ENCODE assay signal across 10 cellular contexts in genomic region chr9:125255781-125256391, GRCh38. TPM values are rescaled to one million over a fixed set of nuclear protein-coding genes. Genes with fewer than 3 reads are reported as not detected.
DNase-seq lines count a peak whose midpoint lies in the region; FAIRE-seq and TF ChIP-seq lines count a peak whose summit lies in the region.
"Had no signal": no experiment of that assay in that cellular context is flagged by ENCODE, and none has a peak within 500 bp of the region (broad histone marks: within the 10 kb centered on the region; RNA-seq: fewer than 3 reads in every experiment).

No MANE protein-coding gene starts in this region.

- H3K27ac ChIP-seq in cardiac muscle cell (no peak overlapping the region), small intestine (ENCODE audit: low read depth in 1 of 2, low read length in 1 of 2) (no peak overlapping the region)

- peak; percentile 39 for TF ChIP-seq CTCF in cardiac muscle cell (IDR thresholded peaks at IDR 0.05; ENCODE audit: low read depth, low read length)

- DNase-seq in cardiac muscle cell (ENCODE audit: low read depth in 1 of 2, low spot score in 1 of 2), result peak; percentile 28 to 41
- DNase-seq in cardiac septum (ENCODE audit: low spot score), result no peak
- DNase-seq in NCI-H524 treated with DMSO at 0.1 percent for 48 hours (lab: John Stamatoyannopoulos, UW), result peak; percentile 7
- DNase-seq in dermis blood vessel endothelial cell, result peak; percentile 47
- peak; percentile 14 for DNase-seq in small intestine
- DNase-seq in DMS153 (lab: John Stamatoyannopoulos, UW), result no peak
- DNase-seq in NCI-H1436 (lab: John Stamatoyannopoulos, UW), result no peak
- DNase-seq in frontal cortex (ENCODE audit: low spot score in 2 of 2), result no peak
- DNase-seq: stimulated activated CD4-positive, alpha-beta T cell treated with anti-CD3 and anti-CD28 coated beads, Interleukin-1b, Interleukin-23, amount 100 ng/mL, for 48 hours had no signal

- WGBS in small intestine, 3 donors, result 24 to 34% (median 25%) methylated on average over 2 of the region's 2 CpGs

- intact Hi-C loops in cardiac septum (cut with DNase I), result loop anchor here (10.0 kb wide), 1 partner anchor 119 kb away; no protein-coding TSS in a partner anchor

- no peaks in the 10 kb centered on the region for H3K9me3 ChIP-seq in cardiac muscle cell (ENCODE audit: low read depth)
- no peaks in the 10 kb centered on the region for H3K9me3 ChIP-seq in small intestine (ENCODE audit: control insufficient read depth, low read depth)

- FAIRE-seq in small intestine (lab: Jason Lieb, UNC), result no peak
- no peak for FAIRE-seq in frontal cortex (lab: Jason Lieb, UNC)
- FAIRE-seq: RCC 7860 had no signal

- H3K36me3 ChIP-seq in cardiac muscle cell (no peaks in the 10 kb centered on the region), small intestine (ENCODE audit: control insufficient read depth in 2 of 2, insufficient read depth in 2 of 2, low read length in 2 of 2) (no peaks in the 10 kb centered on the region)

- no peak overlapping the region for H3K4me3 ChIP-seq in cardiac muscle cell
- H3K4me3 ChIP-seq in small intestine (ENCODE audit: low read depth in 1 of 2, low read length in 2 of 2), result no peak overlapping the region

- H3K4me1 ChIP-seq in cardiac muscle cell (ENCODE audit: low read depth) (no peaks in the 10 kb centered on the region), small intestine (ENCODE audit: control insufficient read depth in 2 of 2, insufficient read depth in 1 of 2, low read depth in 1 of 2, low read length in 1 of 2) (no peaks in the 10 kb centered on the region)

- H3K27me3 ChIP-seq in cardiac muscle cell (no peaks in the 10 kb centered on the region), small intestine (ENCODE audit: control insufficient read depth in 2 of 2, insufficient read depth in 2 of 2, low read length in 2 of 2) (peaks cover 0 to 2% of the 10 kb centered on the region in 2 donors)

RNA-seq across cellular contexts. Expression of gene GAPVD1, which starts 5.7 kb away (rescaled TPM):
- total RNA-seq in cardiac muscle cell (28.8 and 39.3 TPM in 2 replicates), cardiac septum (31.1 TPM), dermis blood vessel endothelial cell (62.5 and 63.1 TPM in 2 replicates), frontal cortex (74.2 TPM)
- polyA plus RNA-seq in cardiac muscle cell (34.2 and 37.9 TPM in 2 replicates), small intestine (1 to 10 TPM; 4.6 to 7.7 (median 6.5) TPM)

RNA-seq across cellular contexts. Expression of gene HSPA5, which starts 14.7 kb away (rescaled TPM):
- total RNA-seq in cardiac muscle cell (69.2 and 182 TPM in 2 replicates), cardiac septum (284 TPM), dermis blood vessel endothelial cell (127 and 380 TPM in 2 replicates), frontal cortex (23.6 TPM)
- polyA plus RNA-seq in cardiac muscle cell (285 and 882 TPM in 2 replicates), small intestine (100 to 1,000 TPM in 1 of 3 donors, 10 to 100 TPM in 2; 35.8 to 209 (median 67.6) TPM)

RNA-seq across cellular contexts. Expression of gene RABEPK, which starts 55.5 kb away (rescaled TPM):
- total RNA-seq in cardiac muscle cell, result 8.7 and 16.1 TPM in 2 replicates
- polyA plus RNA-seq in cardiac muscle cell, result 20.0 and 27.2 TPM in 2 replicates
- 9.4 TPM for total RNA-seq in cardiac septum
- 19.9 and 20.4 TPM in 2 replicates for total RNA-seq in dermis blood vessel endothelial cell
- 10 to 100 TPM; 10.5 to 24.7 (median 13.5) TPM for polyA plus RNA-seq in small intestine
- 25.7 TPM for total RNA-seq in frontal cortex

Comparison
In these comparisons a context has a peak if more than half of its experiments do, and no peak if none do; other contexts are left out.
1. DNase-seq: peak in cardiac muscle cell (2 of 2), NCI-H524 treated with DMSO at 0.1 percent for 48 hours (single experiment), dermis blood vessel endothelial cell (single experiment) and small intestine (single experiment); none in cardiac septum (single experiment), DMS153 (single experiment), NCI-H1436 (single experiment) and frontal cortex (0 of 2).